In genomic region chr18:34701911-34702310, GRCh38 we compare ENCODE assay signal across 20 cellular contexts. TPM values are rescaled to one million over a fixed set of nuclear protein-coding genes. Genes with fewer than 3 reads are reported as not detected.
"Had no signal": no experiment of that assay in that cellular context is flagged by ENCODE, and none has a peak within 500 bp of the region (broad histone marks: within the 10 kb centered on the region; RNA-seq: fewer than 3 reads in every experiment).

No MANE protein-coding gene starts in this region.

- H3K27me3 Mint-ChIP-seq: memory B cell had no signal

- H3K36me3 ChIP-seq: left ventricle myocardium inferior had no signal

- H3K27me3 ChIP-seq: dorsolateral prefrontal cortex, esophagus muscularis mucosa, foreskin keratinocyte, heart right ventricle had no signal

- H3K4me3 Mint-ChIP-seq: memory B cell; naive thymus-derived CD4-positive, alpha-beta T cell had no signal

- DNase-seq: dermis blood vessel endothelial cell; dorsolateral prefrontal cortex; effector CD4-positive, alpha-beta T cell; effector memory CD4-positive, alpha-beta T cell; foreskin keratinocyte; glutamatergic neuron; head of caudate nucleus; heart right ventricle; hippocampal formation; left cardiac atrium; left ventricle myocardium inferior; mammary epithelial cell; mesendoderm; midbrain; naive thymus-derived CD4-positive, alpha-beta T cell had no signal

- H3K9me3 ChIP-seq: esophagus muscularis mucosa, left ventricle myocardium inferior had no signal

- H3K4me1 Mint-ChIP-seq: memory B cell; naive thymus-derived CD4-positive, alpha-beta T cell had no signal

- H3K9me3 Mint-ChIP-seq: memory B cell had no signal

- H3K27ac Mint-ChIP-seq: memory B cell; naive thymus-derived CD4-positive, alpha-beta T cell had no signal

- ATAC-seq: foreskin keratinocyte; left cardiac atrium; left lobe of liver; naive thymus-derived CD4-positive, alpha-beta T cell had no signal

- H3K4me3 ChIP-seq: coronary artery, dorsolateral prefrontal cortex, esophagus muscularis mucosa, heart right ventricle, left ventricle myocardium inferior, lung had no signal

- H3K27ac ChIP-seq: coronary artery, dorsolateral prefrontal cortex, esophagus muscularis mucosa, foreskin keratinocyte, left ventricle myocardium inferior had no signal

- H3K36me3 Mint-ChIP-seq: memory B cell; naive thymus-derived CD4-positive, alpha-beta T cell had no signal

RNA-seq across cellular contexts. Expression of gene DTNA, which starts 8.2 kb away (rescaled TPM):
- polyA plus RNA-seq: naive thymus-derived CD4-positive, alpha-beta T cell had no signal
